10 cellular contexts compared by ENCODE assay signal in genomic region chrX:30875957-30876356, GRCh38. TPM values are rescaled to one million over a fixed set of nuclear protein-coding genes. Genes with fewer than 3 reads are reported as not detected.
DNase-seq lines count a peak whose midpoint lies in the region; ATAC-seq and TF ChIP-seq lines count a peak whose summit lies in the region.
"Had no signal": no experiment of that assay in that cellular context is flagged by ENCODE, and none has a peak within 500 bp of the region (broad histone marks: within the 10 kb centered on the region; RNA-seq: fewer than 3 reads in every experiment).

No MANE protein-coding gene starts in this region.

- H3K9me3 ChIP-seq in MG63 (no peaks in the 10 kb centered on the region), upper lobe of right lung (no peaks in the 10 kb centered on the region)

- H3K27me3 ChIP-seq in MG63 (no peaks in the 10 kb centered on the region), upper lobe of right lung (no peaks in the 10 kb centered on the region)

- H3K27ac ChIP-seq in upper lobe of right lung, result no peak overlapping the region

- no peak overlapping the region for H3K4me3 ChIP-seq in MG63
- peak overlapping the region; percentile 19 for H3K4me3 ChIP-seq in epithelial cell of proximal tubule (ENCODE audit: low read depth, low read length)
- H3K4me3 ChIP-seq in retinal pigment epithelial cell (ENCODE audit: low read length), result no peak overlapping the region
- no peak overlapping the region for H3K4me3 ChIP-seq in upper lobe of right lung

- H3K4me1 ChIP-seq in upper lobe of right lung, result no peaks in the 10 kb centered on the region

- no peak for TF ChIP-seq CTCF in epithelial cell of proximal tubule (conservative IDR thresholded peaks at IDR 0.05; ENCODE audit: low read depth, low read length)
- no peak for TF ChIP-seq CTCF in retinal pigment epithelial cell (conservative IDR thresholded peaks at IDR 0.05; ENCODE audit: low read depth, low read length)
- TF ChIP-seq CTCF in upper lobe of right lung (IDR thresholded peaks at IDR 0.05), result no peak

- DNase-seq in Daoy (ENCODE audit: low read depth) (peak; percentile 18), MG63 (peak; percentile 47), epithelial cell of proximal tubule (ENCODE audit: low read depth) (peak; percentile 74), retinal pigment epithelial cell (ENCODE audit: low read depth) (peak; percentile 18), amygdala (lab: John Stamatoyannopoulos, UW) (no peak), HuH-7 (ENCODE audit: low spot score) (no peak), upper lobe of right lung (no peak)
- DNase-seq: activated effector memory CD4-positive, alpha-beta T cell treated with anti-CD3 and anti-CD28 coated beads, Interleukin-2, amount 50 U/mL, for 16 hours; KG1; NCI-H2081 had no signal

- ATAC-seq in upper lobe of right lung, result no peak

- intact Hi-C loops in upper lobe of right lung (cut with DNase I), result no loop called here

- no peaks in the 10 kb centered on the region for H3K36me3 ChIP-seq in MG63
- H3K36me3 ChIP-seq in upper lobe of right lung, result no peaks in the 10 kb centered on the region

RNA-seq across cellular contexts. Expression of gene TAB3, which starts 13.1 kb away (rescaled TPM):
- total RNA-seq in Daoy (2014; rRNA removed; shearing (Covaris generic)), result 9.5 and 13.5 TPM in 2 replicates
- 0.82 and 1.7 TPM in 2 replicates for total RNA-seq in MG63 (2014; rRNA removed; shearing (Covaris generic); ENCODE audit: low replicate concordance)
- total RNA-seq in epithelial cell of proximal tubule, result 12.9 and 19.4 TPM in 2 replicates
- total RNA-seq in upper lobe of right lung, result 21.9 TPM

Comparison
In these comparisons a context has a peak if more than half of its experiments do, and no peak if none do; other contexts are left out.
1. DNase-seq: peak in Daoy (single experiment), MG63 (single experiment), epithelial cell of proximal tubule (single experiment) and retinal pigment epithelial cell (single experiment); none in amygdala (0 of 56), HuH-7 (single experiment) and upper lobe of right lung (single experiment).